8 cellular contexts compared by ENCODE assay signal in genomic region chr3:67655364-67656121, GRCh38. TPM values are rescaled to one million over a fixed set of nuclear protein-coding genes. Genes with fewer than 3 reads are reported as not detected.
DNase-seq lines count a peak whose midpoint lies in the region; ATAC-seq lines count a peak whose summit lies in the region.

No MANE protein-coding gene starts in this region.

- H3K27me3 Mint-ChIP-seq in activated naive CD8-positive, alpha-beta T cell treated with anti-CD3 and anti-CD28 coated beads for 36 hours: no peaks in the 10 kb centered on the region
- H3K27me3 Mint-ChIP-seq in naive B cell: no peaks in the 10 kb centered on the region
- no peaks in the 10 kb centered on the region for H3K27me3 Mint-ChIP-seq in stimulated activated naive CD8-positive, alpha-beta T cell treated with anti-CD3 and anti-CD28 coated beads, Interleukin-15, Interleukin-2, amounts not matched to agents 100 ng/mL and 50 ng/mL, for 24 hours

- H3K27ac Mint-ChIP-seq in activated naive CD8-positive, alpha-beta T cell treated with anti-CD3 and anti-CD28 coated beads for 36 hours: peak overlapping the region; percentile 94
- H3K27ac Mint-ChIP-seq in naive B cell: peak overlapping the region; percentile 42 to 97 (median 82)
- H3K27ac Mint-ChIP-seq in stimulated activated naive CD8-positive, alpha-beta T cell treated with anti-CD3 and anti-CD28 coated beads, Interleukin-15, Interleukin-2, amounts not matched to agents 100 ng/mL and 50 ng/mL, for 24 hours: peak overlapping the region; percentile 87

- peaks cover 19% of the 10 kb centered on the region for H3K9me3 Mint-ChIP-seq in activated naive CD8-positive, alpha-beta T cell treated with anti-CD3 and anti-CD28 coated beads for 36 hours
- peaks cover 0 to 2% (median 0%) of the 10 kb centered on the region in 7 donors for H3K9me3 Mint-ChIP-seq in naive B cell
- H3K9me3 Mint-ChIP-seq in stimulated activated naive CD8-positive, alpha-beta T cell treated with anti-CD3 and anti-CD28 coated beads, Interleukin-15, Interleukin-2, amounts not matched to agents 100 ng/mL and 50 ng/mL, for 24 hours: peaks cover 14% of the 10 kb centered on the region

- ATAC-seq in GM18508 (IDR thresholded peaks at IDR 0.05; ENCODE audit: insufficient read depth, unreplicated experiment): peak; percentile 65
- peak; percentile 45 for ATAC-seq in HG02763 (IDR thresholded peaks at IDR 0.05; ENCODE audit: unreplicated experiment)
- peak; percentile 26 to 37 for ATAC-seq in naive B cell (ENCODE audit: low read depth in 2 of 2)

- DNase-seq in RKO (ENCODE audit: low spot score): peak; percentile 15
- peak; percentile 81 for DNase-seq in activated naive CD8-positive, alpha-beta T cell treated with anti-CD3 and anti-CD28 coated beads for 36 hours
- peak; percentile 73 for DNase-seq in naive B cell
- DNase-seq in NCI-H510A (lab: John Stamatoyannopoulos, UW): no peak
- DNase-seq in GM19238 (ENCODE audit: insufficient read length, low spot score): no peak

- peak overlapping the region; percentile 78 for H3K4me3 Mint-ChIP-seq in activated naive CD8-positive, alpha-beta T cell treated with anti-CD3 and anti-CD28 coated beads for 36 hours
- H3K4me3 Mint-ChIP-seq in naive B cell: peak overlapping the region; percentile 77 to 95 (median 92)
- H3K4me3 Mint-ChIP-seq in stimulated activated naive CD8-positive, alpha-beta T cell treated with anti-CD3 and anti-CD28 coated beads, Interleukin-15, Interleukin-2, amounts not matched to agents 100 ng/mL and 50 ng/mL, for 24 hours: peak overlapping the region; percentile 86

- H3K36me3 Mint-ChIP-seq in activated naive CD8-positive, alpha-beta T cell treated with anti-CD3 and anti-CD28 coated beads for 36 hours: peaks cover 41% of the 10 kb centered on the region
- H3K36me3 Mint-ChIP-seq in naive B cell: peaks cover 0 to 4% of the 10 kb centered on the region in 2 donors
- H3K36me3 Mint-ChIP-seq in stimulated activated naive CD8-positive, alpha-beta T cell treated with anti-CD3 and anti-CD28 coated beads, Interleukin-15, Interleukin-2, amounts not matched to agents 100 ng/mL and 50 ng/mL, for 24 hours (ENCODE audit: low read depth): peaks cover 36% of the 10 kb centered on the region

- peaks cover 42% of the 10 kb centered on the region for H3K4me1 Mint-ChIP-seq in activated naive CD8-positive, alpha-beta T cell treated with anti-CD3 and anti-CD28 coated beads for 36 hours
- H3K4me1 Mint-ChIP-seq in naive B cell: peaks cover 37 to 62% (median 52%) of the 10 kb centered on the region in 3 donors
- H3K4me1 Mint-ChIP-seq in stimulated activated naive CD8-positive, alpha-beta T cell treated with anti-CD3 and anti-CD28 coated beads, Interleukin-15, Interleukin-2, amounts not matched to agents 100 ng/mL and 50 ng/mL, for 24 hours (ENCODE audit: low read depth): peaks cover 57% of the 10 kb centered on the region

RNA-seq across cellular contexts. Expression of gene SUCLG2, which starts 1.1 kb away (rescaled TPM):
- 10 to 100 TPM; 64.2 to 65.4 TPM for total RNA-seq in activated naive CD8-positive, alpha-beta T cell treated with anti-CD3 and anti-CD28 coated beads for 36 hours
- polyA plus RNA-seq in naive B cell (ENCODE audit: low read depth in 6 of 6): 10 to 100 TPM; 49.5 to 94.4 (median 57.9) TPM

Comparison
In these comparisons a context has a peak if more than half of its experiments do, and no peak if none do; other contexts are left out.
1. DNase-seq: peak in RKO (single experiment), activated naive CD8-positive, alpha-beta T cell treated with anti-CD3 and anti-CD28 coated beads for 36 hours (single experiment) and naive B cell (single experiment); none in NCI-H510A (single experiment) and GM19238 (single experiment).
2. Peak in every context shown above with its lines, with median percentiles within 50 percentile points of each other: ATAC-seq, H3K27ac Mint-ChIP-seq and H3K4me3 Mint-ChIP-seq.